22 cellular contexts compared by ENCODE assay signal in the genomic region with DNA sequence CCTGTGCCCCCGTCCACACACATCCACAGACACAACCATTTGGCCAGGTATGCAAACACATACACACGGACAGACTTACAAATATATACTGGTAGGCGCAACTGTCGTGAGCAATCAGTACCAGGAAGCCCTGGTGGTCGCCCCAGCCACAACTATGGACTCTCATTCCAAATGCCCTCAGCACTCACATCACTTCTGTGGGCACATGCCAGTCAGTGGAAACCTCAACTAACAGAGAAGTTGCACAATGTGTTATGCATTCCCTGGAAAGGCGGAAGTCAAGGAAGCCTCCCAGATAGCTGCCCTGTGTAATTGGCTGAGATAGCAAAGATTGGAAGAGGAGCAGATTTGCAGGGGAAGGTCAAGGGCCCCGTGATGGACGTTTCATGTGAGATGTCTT. TPM values are rescaled to one million over a fixed set of nuclear protein-coding genes. Genes with fewer than 3 reads are reported as not detected.
"Had no signal": no experiment of that assay in that cellular context is flagged by ENCODE, and none has a peak within 500 bp of the region (broad histone marks: within the 10 kb centered on the region; RNA-seq: fewer than 3 reads in every experiment).

No MANE protein-coding gene starts in this region.

- H3K9me3 ChIP-seq: esophagus muscularis mucosa, prostate gland, sigmoid colon had no signal

- H3K36me3 ChIP-seq: prostate gland, sigmoid colon had no signal

- H3K4me3 ChIP-seq: esophagus muscularis mucosa, prostate gland, sigmoid colon had no signal

- DNase-seq: activated CD4-positive, CD25-positive, alpha-beta regulatory T cell treated with anti-CD3 and anti-CD28 coated beads, Interleukin-2, amount 50 U/mL, for 72 hours; activated naive CD4-positive, alpha-beta T cell; activated naive CD8-positive, alpha-beta T cell treated with anti-CD3 and anti-CD28 coated beads, Interleukin-2, amount 10 ng/mL, durations not matched to agents 7 days and 5 days; caudate nucleus; cortex of kidney; effector CD4-positive, alpha-beta T cell; hypothalamus; kidney; mesenchymal stem cell; nephron progenitor cell; occipital lobe; sigmoid colon; stimulated activated CD4-positive, alpha-beta T cell treated with anti-CD3 and anti-CD28 coated beads, Interleukin-1b, Interleukin-23, amount 100 ng/mL, for 48 hours; stimulated activated naive CD8-positive, alpha-beta T cell treated with anti-CD3 and anti-CD28 coated beads, Interleukin-15, amount 100 ng/mL, for 72 hours; T-cell; T-helper 9 cell had no signal

- ATAC-seq: stimulated activated naive CD8-positive, alpha-beta T cell treated with anti-CD3 and anti-CD28 coated beads, Interleukin-15, amount 100 ng/mL, for 72 hours; T-cell had no signal

- FAIRE-seq: kidney, urothelium cell line had no signal

- H3K4me1 ChIP-seq: prostate gland, sigmoid colon had no signal

RNA-seq across cellular contexts. Expression of a gene that starts 1.4 kb away (rescaled TPM):
- total RNA-seq: activated naive CD8-positive, alpha-beta T cell treated with anti-CD3 and anti-CD28 coated beads, Interleukin-2, amount 10 ng/mL, durations not matched to agents 7 days and 5 days had no signal

RNA-seq across cellular contexts. Expression of a gene that starts 31.0 kb away (rescaled TPM):
- total RNA-seq: activated CD8-positive, alpha-beta memory T cell treated with anti-CD3 and anti-CD28 coated beads for 36 hours; activated naive CD8-positive, alpha-beta T cell treated with anti-CD3 and anti-CD28 coated beads, Interleukin-2, amount 10 ng/mL, durations not matched to agents 7 days and 5 days; glomerular endothelial cell; sigmoid colon had no signal

RNA-seq across cellular contexts. Expression of a gene that starts 50.4 kb away (rescaled TPM):
- total RNA-seq: glomerular endothelial cell, liver had no signal
- polyA plus RNA-seq: liver had no signal
